In the genomic region with DNA sequence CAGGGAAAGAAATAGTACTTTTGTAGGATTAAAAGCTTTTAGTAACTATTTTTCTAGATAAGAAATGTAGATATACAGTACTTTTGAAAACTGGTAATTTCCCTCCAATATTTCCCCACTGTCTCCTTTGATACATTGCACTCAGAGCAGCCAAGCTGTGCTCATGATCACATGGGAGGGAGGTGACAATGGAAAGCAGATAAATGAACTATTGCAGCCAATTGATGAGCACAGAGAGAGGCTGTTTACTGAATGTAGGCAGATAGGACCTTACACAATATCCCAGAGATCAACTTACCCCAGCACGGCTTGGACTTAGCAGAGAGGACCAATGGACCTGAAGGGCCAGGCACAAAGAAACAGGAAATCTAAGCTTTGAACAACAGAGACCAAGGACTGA, we compare ENCODE assay signal across 15 cellular contexts.
DNase-seq lines count a peak whose midpoint lies in the region; ATAC-seq and TF ChIP-seq lines count a peak whose summit lies in the region.
"Had no signal": no experiment of that assay in that cellular context is flagged by ENCODE, and none has a peak within 500 bp of the region (broad histone marks: within the 10 kb centered on the region; RNA-seq: fewer than 3 reads in every experiment).

No MANE protein-coding gene starts in this region.

- H3K36me3 Mint-ChIP-seq in GM23338 (ENCODE audit: low read depth), result no peaks in the 10 kb centered on the region
- H3K36me3 Mint-ChIP-seq: CD8-positive, alpha-beta memory T cell had no signal

- peak overlapping the region; percentile 84; the same call in 1 of the 2 replicates for H2AFZ ChIP-seq in GM23338
- peak overlapping the region; percentile 8 for H2AFZ ChIP-seq in neuronal stem cell (ENCODE audit: low read length)

- 55% methylated on average over 1 of the region's 1 CpG; no CpG with 5 or more reads in 1 of the 2 donors for WGBS in gastroesophageal sphincter (ENCODE audit: low coverage in 1 of 2), 2 donors
- WGBS in neuronal stem cell (ENCODE audit: extremely low coverage in 2 of 2, insufficient read length in 2 of 2, insufficient replicate concordance in 1 of 2), 2 donors, result no CpG with 5 or more reads among the region's 1 CpG

- no peaks in the 10 kb centered on the region for H3K79me2 ChIP-seq in GM23338 (replicated peaks; ENCODE audit: insufficient read depth)

- H3K23ac ChIP-seq in neuronal stem cell (ENCODE audit: low read depth, low read length, poor library complexity), result no peak overlapping the region

- H3K27me3 Mint-ChIP-seq in GM23338 (ENCODE audit: insufficient read depth, low read depth, poor library complexity), result no peaks in the 10 kb centered on the region

- H3K27ac ChIP-seq in GM23338 (ENCODE audit: low read depth) (no peak overlapping the region), gastroesophageal sphincter (no peak overlapping the region), neuronal stem cell (replicated peaks; ENCODE audit: low read length) (no peak overlapping the region)
- H3K27ac ChIP-seq: BLaER1 had no signal

- no peak for ATAC-seq in GM23338
- peak; percentile 29 for ATAC-seq in gastroesophageal sphincter
- no peak for ATAC-seq in stimulated activated naive CD8-positive, alpha-beta T cell treated with anti-CD3 and anti-CD28 coated beads, Interleukin-15, Interleukin-2, amounts not matched to agents 100 U/mL and 50 U/mL, for 24 hours

- H2BK120ac ChIP-seq in neuronal stem cell (ENCODE audit: low read depth, low read length), result no peak overlapping the region

- H3K9me3 ChIP-seq in gastroesophageal sphincter, result no peaks in the 10 kb centered on the region
- H3K9me3 ChIP-seq in neuronal stem cell (replicated peaks in 1 of 2; ENCODE audit: control insufficient read depth in 2 of 2, insufficient read depth in 1 of 2, low read depth in 1 of 2, low read length in 2 of 2), result no peaks in the 10 kb centered on the region
- H3K9me3 ChIP-seq: BLaER1, Caco-2 had no signal

- no peaks in the 10 kb centered on the region for H4K20me1 ChIP-seq in GM23338 (replicated peaks; ENCODE audit: insufficient read depth)
- H4K20me1 ChIP-seq: BLaER1 had no signal

- no peak overlapping the region for H2BK5ac ChIP-seq in neuronal stem cell (ENCODE audit: low read length)

- TF ChIP-seq EP300 in gastroesophageal sphincter (IDR thresholded peaks at IDR 0.05), result no peak

- no peaks in the 10 kb centered on the region for H3K4me1 ChIP-seq in GM23338 (ENCODE audit: insufficient read depth)
- peaks cover 0 to 8% (median 3%) of the 10 kb centered on the region in 3 donors for H3K4me1 ChIP-seq in gastroesophageal sphincter
- peaks cover 2 to 3% of the 10 kb centered on the region in 2 donors for H3K4me1 ChIP-seq in neuronal stem cell (ENCODE audit: control insufficient read depth in 2 of 2, insufficient read depth in 1 of 2, low read depth in 1 of 2, low read length in 2 of 2)
- H3K4me1 ChIP-seq: Caco-2 had no signal

- no peak for TF ChIP-seq POLR2A in gastroesophageal sphincter (IDR thresholded peaks at IDR 0.05)

- peaks cover 10% of the 10 kb centered on the region; the same call in 1 of the 2 replicates for H3K9me2 ChIP-seq in GM23338 (ENCODE audit: insufficient read depth)

- no peaks in the 10 kb centered on the region for H3K9me3 Mint-ChIP-seq in GM23338

- H3K27ac Mint-ChIP-seq in GM23338, result no peak overlapping the region
- H3K27ac Mint-ChIP-seq: CD8-positive, alpha-beta memory T cell had no signal

- H4K91ac ChIP-seq in neuronal stem cell (ENCODE audit: low read depth, low read length, poor library complexity), result no peak overlapping the region

- no peak overlapping the region for H2BK12ac ChIP-seq in neuronal stem cell (ENCODE audit: low read length)

- H2BK15ac ChIP-seq in neuronal stem cell (ENCODE audit: low read length), result no peak overlapping the region

- no peak overlapping the region for H2AK5ac ChIP-seq in neuronal stem cell (ENCODE audit: low read depth, low read length)

- H3K4me1 Mint-ChIP-seq in GM23338, result peaks cover 7% of the 10 kb centered on the region
- H3K4me1 Mint-ChIP-seq: CD8-positive, alpha-beta memory T cell had no signal

- H4K8ac ChIP-seq in neuronal stem cell (ENCODE audit: low read depth, low read length), result no peak overlapping the region

- no peak for DNase-seq in GM23338 (ENCODE audit: low spot score)
- peak; percentile 49 for DNase-seq in amniotic epithelial cell (ENCODE audit: low read depth)
- no peak for DNase-seq in neuronal stem cell (ENCODE audit: low spot score)
- DNase-seq in NK-92 (lab: John Stamatoyannopoulos, UW; ENCODE audit: unreplicated experiment), result no peak
- no peak for DNase-seq in hippocampal formation (lab: John Stamatoyannopoulos, UW)
- DNase-seq in stimulated activated naive CD8-positive, alpha-beta T cell treated with anti-CD3 and anti-CD28 coated beads, Interleukin-15, Interleukin-2, amounts not matched to agents 100 U/mL and 50 U/mL, for 24 hours, result no peak
- DNase-seq: 8988T; AML-193; CD8-positive, alpha-beta memory T cell; DND-41; GDM1; H7 had no signal

- no peaks in the 10 kb centered on the region for H3F3A ChIP-seq in GM23338 (replicated peaks; ENCODE audit: low read depth)

- no peak overlapping the region for H3K4me2 ChIP-seq in GM23338
- H3K4me2 ChIP-seq in neuronal stem cell (ENCODE audit: insufficient read depth, low read length, poor library complexity, severe bottlenecking), result no peak overlapping the region
- H3K4me2 ChIP-seq: BLaER1 had no signal

- no peak overlapping the region for H3K9ac ChIP-seq in neuronal stem cell (ENCODE audit: low read depth, low read length, poor library complexity)
- H3K9ac ChIP-seq: BLaER1 had no signal

- TF ChIP-seq CTCF in GM23338 (conservative IDR thresholded peaks at IDR 0.05; ENCODE audit: low read depth in 2 of 2), result no peak
- no peak for TF ChIP-seq CTCF in gastroesophageal sphincter (IDR thresholded peaks at IDR 0.05)

- no peak overlapping the region for H3K14ac ChIP-seq in neuronal stem cell (ENCODE audit: low read length)

- no peaks in the 10 kb centered on the region for H3K36me3 ChIP-seq in GM23338 (ENCODE audit: insufficient read depth)
- H3K36me3 ChIP-seq in gastroesophageal sphincter, result no peaks in the 10 kb centered on the region
- H3K36me3 ChIP-seq in neuronal stem cell (replicated peaks in 1 of 2; ENCODE audit: control insufficient read depth in 2 of 2, insufficient read depth in 2 of 2, low read length in 2 of 2), result no peaks in the 10 kb centered on the region
- H3K36me3 ChIP-seq: BLaER1 had no signal

- H3K27me3 ChIP-seq in GM23338 (ENCODE audit: insufficient read depth) (no peaks in the 10 kb centered on the region), gastroesophageal sphincter (no peaks in the 10 kb centered on the region), neuronal stem cell (ENCODE audit: control insufficient read depth in 3 of 3, insufficient read depth in 3 of 3, low read depth in 1 of 3, low read length in 3 of 3) (no peaks in the 10 kb centered on the region)
- H3K27me3 ChIP-seq: BLaER1 had no signal

- H3K4me3 ChIP-seq in GM23338 (no peak overlapping the region), gastroesophageal sphincter (no peak overlapping the region), neuronal stem cell (ENCODE audit: low read length in 2 of 2) (no peak overlapping the region)
- H3K4me3 ChIP-seq: BLaER1 had no signal

- H3K4ac ChIP-seq in neuronal stem cell (ENCODE audit: low read length), result no peak overlapping the region

- no peaks in the 10 kb centered on the region for H3K79me1 ChIP-seq in neuronal stem cell (ENCODE audit: low read depth, low read length)

- no peak overlapping the region for H3K4me3 Mint-ChIP-seq in GM23338
- H3K4me3 Mint-ChIP-seq: CD8-positive, alpha-beta memory T cell had no signal

- no peak overlapping the region for H3K18ac ChIP-seq in neuronal stem cell (ENCODE audit: low read length)

TF ChIP-seq in GM23338, 12 proteins besides CTCF, POLR2A, EP300 and RAD21 (continues in another document):
- TF ChIP-seq EZH2phosphoT487 (IDR thresholded peaks at IDR 0.05; ENCODE audit: unreplicated experiment), result no peak
- TF ChIP-seq, protein P1, sequence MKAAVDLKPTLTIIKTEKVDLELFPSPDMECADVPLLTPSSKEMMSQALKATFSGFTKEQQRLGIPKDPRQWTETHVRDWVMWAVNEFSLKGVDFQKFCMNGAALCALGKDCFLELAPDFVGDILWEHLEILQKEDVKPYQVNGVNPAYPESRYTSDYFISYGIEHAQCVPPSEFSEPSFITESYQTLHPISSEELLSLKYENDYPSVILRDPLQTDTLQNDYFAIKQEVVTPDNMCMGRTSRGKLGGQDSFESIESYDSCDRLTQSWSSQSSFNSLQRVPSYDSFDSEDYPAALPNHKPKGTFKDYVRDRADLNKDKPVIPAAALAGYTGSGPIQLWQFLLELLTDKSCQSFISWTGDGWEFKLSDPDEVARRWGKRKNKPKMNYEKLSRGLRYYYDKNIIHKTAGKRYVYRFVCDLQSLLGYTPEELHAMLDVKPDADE (IDR thresholded peaks at IDR 0.05), result no peak
- TF ChIP-seq EZH2 (IDR thresholded peaks at IDR 0.05; ENCODE audit: low read depth, unreplicated experiment), result no peak
- no peak for TF ChIP-seq NANOG (IDR thresholded peaks at IDR 0.05; ENCODE audit: borderline replicate concordance)
